ENCODE assay signal across 21 cellular contexts in the genomic region with DNA sequence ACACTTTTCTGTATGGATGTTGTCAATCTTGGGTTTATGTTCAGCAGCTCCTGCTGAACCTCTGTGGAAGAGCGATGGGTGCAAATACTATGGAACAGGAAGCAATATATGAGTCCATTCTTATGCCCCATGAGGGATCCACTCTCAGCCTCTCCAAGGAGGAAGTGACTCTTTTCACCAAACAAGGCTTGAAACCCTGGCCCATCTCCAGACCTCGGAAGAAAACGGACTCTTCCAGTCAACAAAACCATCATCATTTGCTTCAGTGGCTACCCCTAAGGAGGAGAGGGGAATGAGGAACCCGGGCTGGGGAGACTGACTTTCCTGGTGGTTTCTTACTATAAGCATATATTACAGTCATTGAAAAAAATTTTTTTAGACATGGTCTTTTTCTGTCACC.
"Had no signal": no experiment of that assay in that cellular context is flagged by ENCODE, and none has a peak within 500 bp of the region (broad histone marks: within the 10 kb centered on the region; RNA-seq: fewer than 3 reads in every experiment).

No MANE protein-coding gene starts in this region.

- DNase-seq: activated CD4-positive, alpha-beta T cell treated with anti-CD3 and anti-CD28 coated beads for 1 hour; activated CD4-positive, alpha-beta T cell treated with anti-CD3 and anti-CD28 coated beads, Interleukin-2, amount 50 U/mL, for 1 hour; activated CD8-positive, alpha-beta memory T cell treated with anti-CD3 and anti-CD28 coated beads, Interleukin-2, amount 10 ng/mL, durations not matched to agents 7 days and 5 days; activated CD8-positive, alpha-beta T cell treated with anti-CD3 and anti-CD28 coated beads, Interleukin-2, amount 10 ng/mL, durations not matched to agents 7 days and 5 days; activated naive CD4-positive, alpha-beta T cell; activated T-cell treated with anti-CD3 and anti-CD28 coated beads, Interleukin-2, amount 50 U/mL, for 72 hours; central memory CD4-positive, alpha-beta T cell; effector CD4-positive, alpha-beta T cell; left ventricle myocardium superior; right lobe of liver; stimulated activated CD4-positive, alpha-beta T cell treated with anti-CD3 and anti-CD28 coated beads, Interleukin-4, amount 100 ng/mL, for 4 hours; stimulated activated CD8-positive, alpha-beta memory T cell treated with anti-CD3 and anti-CD28 coated beads, Interleukin-4, amount 100 ng/mL, for 48 hours; stimulated activated naive CD8-positive, alpha-beta T cell treated with anti-CD3 and anti-CD28 coated beads, Interleukin-15, amount 100 ng/mL, for 72 hours; thyroid gland; upper lobe of left lung had no signal

- H3K4me1 ChIP-seq: breast epithelium, esophagus muscularis mucosa, right lobe of liver, thyroid gland, upper lobe of left lung, vagina had no signal

- H3K36me3 ChIP-seq: breast epithelium, esophagus muscularis mucosa, right lobe of liver, thyroid gland, upper lobe of left lung, vagina had no signal

- H3K4me3 ChIP-seq: breast epithelium, esophagus muscularis mucosa, right lobe of liver, thyroid gland, upper lobe of left lung, vagina had no signal

- H3K9me3 ChIP-seq: esophagus muscularis mucosa, right lobe of liver, thyroid gland, vagina had no signal

- ATAC-seq: activated CD8-positive, alpha-beta memory T cell treated with anti-CD3 and anti-CD28 coated beads, Interleukin-2, amount 10 ng/mL, durations not matched to agents 7 days and 5 days; activated CD8-positive, alpha-beta T cell treated with anti-CD3 and anti-CD28 coated beads, Interleukin-2, amount 10 ng/mL, durations not matched to agents 7 days and 5 days; activated naive CD4-positive, alpha-beta T cell treated with anti-CD3 and anti-CD28 coated beads, Interleukin-2, amount 50 U/mL, for 72 hours; activated T-cell treated with anti-CD3 and anti-CD28 coated beads, Interleukin-2, amount 50 U/mL, for 72 hours; left ventricle myocardium superior; right lobe of liver; stimulated activated memory B cell treated with anti-CD40 and anti-IgM and Interleukin-4, amounts not matched to agents 10 μg/mL and 1 μg/mL and 100 μg/mL, for 72 hours; stimulated activated naive CD8-positive, alpha-beta T cell treated with anti-CD3 and anti-CD28 coated beads, Interleukin-15, amount 100 ng/mL, for 72 hours; WTC11 had no signal
